19 cellular contexts compared by ENCODE assay signal in the genomic region with DNA sequence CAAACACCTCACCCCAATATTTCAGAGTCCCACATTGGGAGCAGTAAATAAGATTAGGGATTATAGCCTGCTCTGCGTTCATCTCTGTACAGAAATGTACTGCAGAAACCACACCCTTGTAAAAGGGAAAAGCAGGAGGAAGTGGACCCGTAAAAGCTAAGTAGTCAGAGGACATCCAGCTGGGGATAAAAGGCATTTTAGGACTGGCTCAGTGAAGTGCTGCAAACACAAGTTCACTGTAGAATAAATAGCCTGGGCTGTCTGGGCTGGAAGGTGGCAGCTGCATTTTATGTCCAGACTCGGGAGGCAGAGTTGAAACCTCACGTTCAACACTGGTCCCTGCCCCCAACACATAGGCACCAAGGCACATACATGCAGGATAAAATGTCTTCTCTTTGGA.
DNase-seq lines count a peak whose midpoint lies in the region; ATAC-seq and TF ChIP-seq lines count a peak whose summit lies in the region.
"Had no signal": no experiment of that assay in that cellular context is flagged by ENCODE, and none has a peak within 500 bp of the region (broad histone marks: within the 10 kb centered on the region; RNA-seq: fewer than 3 reads in every experiment).

No MANE protein-coding gene starts in this region.

- CTCF ChIA-PET in activated CD4-positive, alpha-beta memory T cell treated with anti-CD3 and anti-CD28 coated beads for 36 hours (lab: Charles Lee) = no interaction called here

- WGBS in adrenal gland, 4 donors = 65 to 80% (median 72%) methylated on average over 4 of the region's 4 CpGs

- no peak overlapping the region for H3K27ac Mint-ChIP-seq in activated CD4-positive, alpha-beta memory T cell treated with anti-CD3 and anti-CD28 coated beads for 36 hours
- H3K27ac Mint-ChIP-seq: memory B cell; natural killer cell treated with Interleukin-12 subunit alpha and Interleukin-12 subunit beta and Interleukin-15 and Interleukin-18, amount 100 ng/mL, for 72 hours had no signal

- DNase-seq in NOMO-1 treated with DMSO at 0.1 percent for 48 hours (lab: John Stamatoyannopoulos, UW; ENCODE audit: unreplicated experiment) (peak; percentile 16), NOMO-1 treated with dmso at 0.1 percent for 144 hours (lab: John Stamatoyannopoulos, UW; ENCODE audit: unreplicated experiment) (no peak), colonic mucosa (peak; percentile 54), myocyte (ENCODE audit: low read depth) (peak; percentile 67), adrenal gland (no peak), AG20443 (ENCODE audit: low spot score) (no peak)
- no peak for DNase-seq in activated CD4-positive, alpha-beta memory T cell treated with anti-CD3 and anti-CD28 coated beads for 36 hours
- DNase-seq: activated CD4-positive, alpha-beta T cell treated with anti-CD3 and anti-CD28 coated beads, Interleukin-2, amount 50 U/mL, for 48 hours; activated effector memory CD4-positive, alpha-beta T cell treated with anti-CD3 and anti-CD28 coated beads, Interleukin-2, amount 50 U/mL, for 16 hours; BE2C; hippocampal formation; NCI-H82; PC-9; spleen; stimulated activated CD4-positive, alpha-beta T cell treated with anti-CD3 and anti-CD28 coated beads, Interleukin-4, amount 100 ng/mL, for 4 hours had no signal

- TF ChIP-seq CTCF in colonic mucosa (IDR thresholded peaks at IDR 0.05) = no peak
- TF ChIP-seq CTCF in adrenal gland (IDR thresholded peaks at IDR 0.05) = no peak

- no peaks in the 10 kb centered on the region for H3K27me3 Mint-ChIP-seq in activated CD4-positive, alpha-beta memory T cell treated with anti-CD3 and anti-CD28 coated beads for 36 hours
- H3K27me3 Mint-ChIP-seq: memory B cell; natural killer cell treated with Interleukin-12 subunit alpha and Interleukin-12 subunit beta and Interleukin-15 and Interleukin-18, amount 100 ng/mL, for 72 hours had no signal

- ATAC-seq in GM21528 (IDR thresholded peaks at IDR 0.05; ENCODE audit: low FRiP score, unreplicated experiment) = no peak
- ATAC-seq: natural killer cell treated with Interleukin-12 subunit alpha and Interleukin-12 subunit beta and Interleukin-15 and Interleukin-18, amount 100 ng/mL, for 72 hours had no signal

- H3K27me3 ChIP-seq in colonic mucosa (no peaks in the 10 kb centered on the region), adrenal gland (no peaks in the 10 kb centered on the region)
- H3K27me3 ChIP-seq: BE2C, breast epithelium, spleen had no signal

- POLR2A ChIA-PET in activated CD4-positive, alpha-beta memory T cell treated with anti-CD3 and anti-CD28 coated beads for 36 hours (lab: Charles Lee) = no interaction called here

- H3K4me1 ChIP-seq in colonic mucosa (peaks cover 6% of the 10 kb centered on the region), adrenal gland (replicated peaks in 1 of 2) (no peaks in the 10 kb centered on the region)
- H3K4me1 ChIP-seq: BE2C, breast epithelium, spleen had no signal

- intact Hi-C loops in colonic mucosa (cut with DNase I) = no loop called here
- intact Hi-C loops in adrenal gland (cut with DNase I) = no loop called here
- intact Hi-C loops in activated CD4-positive, alpha-beta memory T cell treated with anti-CD3 and anti-CD28 coated beads for 36 hours (cut with micrococcal nuclease) = no loop called here

- peak overlapping the region; percentile 51 for H3K27ac ChIP-seq in colonic mucosa
- H3K27ac ChIP-seq in adrenal gland = no peak overlapping the region
- H3K27ac ChIP-seq: breast epithelium, PC-9, spleen had no signal

- H3K4me3 Mint-ChIP-seq in activated CD4-positive, alpha-beta memory T cell treated with anti-CD3 and anti-CD28 coated beads for 36 hours = no peak overlapping the region
- H3K4me3 Mint-ChIP-seq: memory B cell; natural killer cell treated with Interleukin-12 subunit alpha and Interleukin-12 subunit beta and Interleukin-15 and Interleukin-18, amount 100 ng/mL, for 72 hours had no signal

- TF ChIP-seq POLR2A in adrenal gland (IDR thresholded peaks at IDR 0.05) = no peak

- H3K9me3 ChIP-seq in colonic mucosa = no peaks in the 10 kb centered on the region
- no peaks in the 10 kb centered on the region for H3K9me3 ChIP-seq in adrenal gland (replicated peaks in 1 of 3)
- H3K9me3 ChIP-seq: BE2C, breast epithelium had no signal

- H3K4me1 Mint-ChIP-seq in activated CD4-positive, alpha-beta memory T cell treated with anti-CD3 and anti-CD28 coated beads for 36 hours (ENCODE audit: low read depth) = no peaks in the 10 kb centered on the region
- H3K4me1 Mint-ChIP-seq: memory B cell had no signal

- no peaks in the 10 kb centered on the region for H3K36me3 ChIP-seq in colonic mucosa
- no peaks in the 10 kb centered on the region for H3K36me3 ChIP-seq in adrenal gland (replicated peaks in 1 of 2)
- H3K36me3 ChIP-seq: BE2C, breast epithelium, spleen had no signal

- no peak overlapping the region for H3K4me3 ChIP-seq in colonic mucosa
- H3K4me3 ChIP-seq in adrenal gland = no peak overlapping the region
- H3K4me3 ChIP-seq: breast epithelium, PC-9, spleen had no signal

- H3K36me3 Mint-ChIP-seq in activated CD4-positive, alpha-beta memory T cell treated with anti-CD3 and anti-CD28 coated beads for 36 hours = no peaks in the 10 kb centered on the region
- H3K36me3 Mint-ChIP-seq: memory B cell had no signal

- peak overlapping the region in 1 of 2 donors; percentile 40 for H3K9ac ChIP-seq in colonic mucosa (ENCODE audit: low read depth in 2 of 2, low read length in 2 of 2)

- H3K9me3 Mint-ChIP-seq in activated CD4-positive, alpha-beta memory T cell treated with anti-CD3 and anti-CD28 coated beads for 36 hours = peaks cover 2% of the 10 kb centered on the region

Comparison
In these comparisons a context has a peak if more than half of its experiments do, and no peak if none do; other contexts are left out.
1. DNase-seq: peak in NOMO-1 treated with DMSO at 0.1 percent for 48 hours (single experiment), colonic mucosa (single experiment) and myocyte (single experiment); none in NOMO-1 treated with dmso at 0.1 percent for 144 hours (single experiment), adrenal gland (0 of 7), activated CD4-positive, alpha-beta memory T cell treated with anti-CD3 and anti-CD28 coated beads for 36 hours (single experiment) and AG20443 (single experiment).